ENCODE assay signal across 25 cellular contexts in genomic region chr12:47841506-47841905, GRCh38.
"Had no signal": no experiment of that assay in that cellular context is flagged by ENCODE, and none has a peak within 500 bp of the region (broad histone marks: within the 10 kb centered on the region; RNA-seq: fewer than 3 reads in every experiment).

No MANE protein-coding gene starts in this region.

- H3K36me3 ChIP-seq: colonic mucosa, esophagus muscularis mucosa, pancreas, right atrium auricular region, SJSA1, thyroid gland, upper lobe of right lung had no signal

- H3K4me3 Mint-ChIP-seq: activated B cell treated with CpG ODN at 0.5 μM for 24 hours; activated naive CD4-positive, alpha-beta T cell treated with anti-CD3 and anti-CD28 coated beads, Interleukin-2, amount 50 U/mL, for 24 hours; effector memory CD8-positive, alpha-beta T cell; natural killer cell had no signal

- H3K36me3 Mint-ChIP-seq: natural killer cell had no signal

- H3K27me3 Mint-ChIP-seq: activated B cell treated with CpG ODN at 0.5 μM for 24 hours; activated naive CD4-positive, alpha-beta T cell treated with anti-CD3 and anti-CD28 coated beads, Interleukin-2, amount 50 U/mL, for 24 hours had no signal

- H3K9me3 ChIP-seq: colonic mucosa, esophagus muscularis mucosa, heart left ventricle, lower lobe of right lung, neutrophil, pancreas, psoas muscle, right atrium auricular region, SJSA1, thyroid gland, upper lobe of right lung had no signal

- H3K4me1 ChIP-seq: colonic mucosa, pancreas, SJSA1 had no signal

- H3K27ac Mint-ChIP-seq: activated B cell treated with CpG ODN at 0.5 μM for 24 hours; activated naive CD4-positive, alpha-beta T cell treated with anti-CD3 and anti-CD28 coated beads, Interleukin-2, amount 50 U/mL, for 24 hours; effector memory CD8-positive, alpha-beta T cell had no signal

- DNase-seq: activated B cell treated with CpG ODN at 0.5 μM for 24 hours; activated CD4-positive, alpha-beta T cell treated with anti-CD3 and anti-CD28 coated beads for 4 hours; activated effector memory CD4-positive, alpha-beta T cell treated with Interleukin-2 at 50 U/mL for 16 hours; activated T-cell treated with anti-CD3 and anti-CD28 coated beads, Interleukin-2, amount 50 U/mL, for 1 hour; amniotic stem cell; colonic mucosa; dorsolateral prefrontal cortex; effector memory CD8-positive, alpha-beta T cell; heart left ventricle; lower lobe of right lung; midbrain; natural killer cell; pancreas; psoas muscle; stimulated activated CD4-positive, alpha-beta T cell treated with anti-CD3 and anti-CD28 coated beads, Interleukin-4, amount 100 ng/mL, for 24 hours; stimulated activated naive CD8-positive, alpha-beta T cell treated with anti-CD3 and anti-CD28 coated beads, Interleukin-15, Interleukin-2, amounts not matched to agents 100 U/mL and 50 U/mL, for 24 hours; T-helper 1 cell; T1000; thyroid gland had no signal

- ATAC-seq: effector memory CD8-positive, alpha-beta T cell; heart left ventricle; lower lobe of right lung; natural killer cell; pancreas; psoas muscle; stimulated activated naive CD8-positive, alpha-beta T cell treated with anti-CD3 and anti-CD28 coated beads, Interleukin-15, Interleukin-2, amounts not matched to agents 100 U/mL and 50 U/mL, for 24 hours; upper lobe of right lung had no signal

- H3K27ac ChIP-seq: colonic mucosa, dorsolateral prefrontal cortex, esophagus muscularis mucosa, heart left ventricle, lower lobe of right lung, neutrophil, pancreas, psoas muscle, right atrium auricular region, SJSA1, thyroid gland, upper lobe of right lung had no signal

- H3K9me3 Mint-ChIP-seq: activated B cell treated with CpG ODN at 0.5 μM for 24 hours; activated naive CD4-positive, alpha-beta T cell treated with anti-CD3 and anti-CD28 coated beads, Interleukin-2, amount 50 U/mL, for 24 hours; effector memory CD8-positive, alpha-beta T cell; natural killer cell had no signal

- H3K4me3 ChIP-seq: colonic mucosa, dorsolateral prefrontal cortex, esophagus muscularis mucosa, heart left ventricle, lower lobe of right lung, pancreas, psoas muscle, right atrium auricular region, SJSA1, thyroid gland, upper lobe of right lung had no signal

- H3K27me3 ChIP-seq: colonic mucosa, heart left ventricle, neutrophil, pancreas, right atrium auricular region, thyroid gland, upper lobe of right lung had no signal
